8 cellular contexts compared by ENCODE assay signal in the genomic region with DNA sequence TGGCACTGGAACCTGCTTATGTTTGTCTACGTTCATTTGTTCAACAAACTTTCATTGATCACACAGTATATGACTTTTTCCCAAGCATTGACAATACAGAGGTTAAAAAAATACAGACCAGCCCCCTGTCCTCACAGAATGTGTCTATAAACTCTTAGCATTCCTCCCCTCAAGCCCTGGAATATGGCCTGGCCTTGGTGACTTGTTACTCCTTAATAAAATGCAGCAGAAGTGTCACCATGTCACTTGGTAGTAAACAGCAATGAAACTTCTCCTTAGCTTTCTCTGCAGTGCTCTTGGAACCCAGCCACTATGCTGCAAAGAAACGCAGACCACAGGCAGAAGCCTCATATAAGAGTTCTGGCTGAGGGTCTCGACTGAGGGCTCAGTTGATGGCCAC. TPM values are rescaled to one million over a fixed set of nuclear protein-coding genes. Genes with fewer than 3 reads are reported as not detected.
"Had no signal": no experiment of that assay in that cellular context is flagged by ENCODE, and none has a peak within 500 bp of the region (broad histone marks: within the 10 kb centered on the region; RNA-seq: fewer than 3 reads in every experiment).

No MANE protein-coding gene starts in this region.

- DNase-seq: H9, HCEC 1CT, IMR-90 had no signal

- H3K27ac Mint-ChIP-seq: GM23338, H9 had no signal

- H3K4me2 ChIP-seq: GM23338 had no signal

- H3K4me3 Mint-ChIP-seq: GM23338, H9 had no signal

- FAIRE-seq: H1, H54, K562 had no signal

- H3K4me3 ChIP-seq: GM23338, K562 had no signal

- H2AFZ ChIP-seq: GM23338 had no signal

- ATAC-seq: GM23338, K562 had no signal

- H3K9me3 Mint-ChIP-seq: GM23338, H9 had no signal

RNA-seq across cellular contexts. Expression of gene SLC1A3, which starts 19.1 kb away (rescaled TPM):
- total RNA-seq: HT-29 had no signal
- polyA plus RNA-seq: K562 had no signal
